ENCODE assay signal across 8 cellular contexts in the genomic region with DNA sequence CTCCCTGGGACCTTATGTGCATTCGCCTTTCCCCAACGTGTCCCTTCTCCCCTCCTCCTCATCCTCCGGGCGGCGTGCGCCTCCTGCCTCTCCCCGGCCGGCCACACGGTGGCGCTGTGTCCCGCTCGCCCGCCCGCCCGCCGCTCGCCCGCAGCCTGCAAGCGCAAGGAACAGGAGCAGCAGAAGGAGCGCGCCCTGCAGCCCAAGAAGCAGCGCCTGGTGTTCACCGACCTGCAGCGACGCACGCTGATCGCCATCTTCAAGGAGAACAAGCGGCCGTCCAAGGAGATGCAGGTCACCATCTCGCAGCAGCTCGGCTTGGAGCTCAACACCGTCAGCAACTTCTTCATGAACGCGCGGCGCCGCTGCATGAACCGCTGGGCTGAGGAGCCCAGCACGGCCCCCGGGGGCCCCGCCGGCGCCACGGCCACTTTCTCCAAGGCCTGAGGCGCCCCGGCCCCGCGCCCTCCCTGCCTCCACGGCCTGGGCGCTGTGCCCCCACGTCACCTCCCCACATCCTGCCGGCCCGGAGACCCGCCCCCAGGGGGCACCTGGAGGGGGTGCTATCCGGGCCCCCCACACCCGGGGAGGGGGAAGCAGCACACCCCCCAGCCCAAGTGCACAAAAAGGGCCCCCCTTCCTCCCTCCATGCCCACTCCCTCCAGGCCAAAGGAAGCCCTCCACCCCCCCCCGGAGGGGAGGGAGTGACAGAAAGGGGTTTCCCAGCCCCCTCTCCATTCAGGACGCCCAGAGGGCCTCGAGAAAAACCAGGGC. TPM values are rescaled to one million over a fixed set of nuclear protein-coding genes. Genes with fewer than 3 reads are reported as not detected.
A peak's percentile ranks its signal among the peaks of the same experiment; 100 is the strongest.
DNase-seq lines count a peak whose midpoint lies in the region; ATAC-seq and TF ChIP-seq lines count a peak whose summit lies in the region.

No MANE protein-coding gene starts in this region.

- no peaks in the 10 kb centered on the region for H4K20me1 ChIP-seq in fibroblast of lung (ENCODE audit: control insufficient read depth, extremely low read depth, insufficient read depth, low read length)

- TF ChIP-seq CTCF in left ventricle myocardium inferior (IDR thresholded peaks at IDR 0.05; ENCODE audit: borderline replicate concordance) (peak; percentile 42), fibroblast of lung (conservative IDR thresholded peaks at IDR 0.05 in 1 of 2, IDR thresholded peaks at IDR 0.05 in 1 of 2; ENCODE audit: low read depth in 1 of 2, low read length in 2 of 2) (peak; percentile 19 to 29), tibial nerve (IDR thresholded peaks at IDR 0.05) (peak in 3 of 5 experiments; percentile 14 to 27 (median 20)), ovary (IDR thresholded peaks at IDR 0.05) (no peak)

- WGBS in tibial nerve, 2 donors, result 6 to 9% methylated on average over 30 to 58 of the region's 59 CpGs
- 5 to 7% (median 6%) methylated on average over 50 to 59 of the region's 59 CpGs for WGBS in ovary, 3 donors

- TF ChIP-seq EP300 in tibial nerve (IDR thresholded peaks at IDR 0.05) (no peak), ovary (IDR thresholded peaks at IDR 0.05) (no peak)

- H3K79me2 ChIP-seq in fibroblast of lung (ENCODE audit: control insufficient read depth, insufficient read depth, low read length), result no peaks in the 10 kb centered on the region

- no peak for DNase-seq in left ventricle myocardium inferior
- DNase-seq in left cardiac atrium, result no peak
- peak; percentile 71 for DNase-seq in OCI-M1 (lab: John Stamatoyannopoulos, UW)
- no peak for DNase-seq in fibroblast of lung (ENCODE audit: low read depth in 2 of 2)
- no peak for DNase-seq in tibial nerve (ENCODE audit: low spot score in 2 of 2)
- no peak for DNase-seq in ovary

- H3K27ac ChIP-seq in left ventricle myocardium inferior (replicated peaks) (no peak overlapping the region), fibroblast of lung (ENCODE audit: insufficient read depth, low read length) (no peak overlapping the region), tibial nerve (no peak overlapping the region), ovary (no peak overlapping the region)

- H3K9me3 ChIP-seq in left ventricle myocardium inferior (replicated peaks), result peaks cover 23% of the 10 kb centered on the region
- H3K9me3 ChIP-seq in fibroblast of lung (ENCODE audit: control insufficient read depth, insufficient read depth, low read depth, low read length), result no peaks in the 10 kb centered on the region
- H3K9me3 ChIP-seq in tibial nerve, result peaks cover 0 to 35% (median 8%) of the 10 kb centered on the region in 4 donors
- H3K9me3 ChIP-seq in ovary, result peaks cover 0 to 26% of the 10 kb centered on the region in 2 donors

- peaks cover 97% of the 10 kb centered on the region for H3K27me3 ChIP-seq in left ventricle myocardium inferior (ENCODE audit: low read depth)
- H3K27me3 ChIP-seq in fibroblast of lung (ENCODE audit: control insufficient read depth, insufficient read depth, low read length), result peaks cover 25% of the 10 kb centered on the region
- H3K27me3 ChIP-seq in tibial nerve, result peaks cover 2 to 96% of the 10 kb centered on the region in 2 donors
- H3K27me3 ChIP-seq in ovary, result peaks cover 5% of the 10 kb centered on the region

- no peak overlapping the region for H3K9ac ChIP-seq in fibroblast of lung (ENCODE audit: insufficient read depth, low read length)

- no peak overlapping the region for H3K4me3 ChIP-seq in left ventricle myocardium inferior
- H3K4me3 ChIP-seq in fibroblast of lung (replicated peaks in 1 of 4; ENCODE audit: control extremely low read depth in 1 of 4, insufficient read depth in 1 of 4, low read depth in 3 of 4, low read length in 4 of 4), result no peak overlapping the region
- H3K4me3 ChIP-seq in tibial nerve, result no peak overlapping the region
- no peak overlapping the region for H3K4me3 ChIP-seq in ovary

- intact Hi-C loops in left ventricle myocardium inferior (cut with micrococcal nuclease) (no loop called here), left cardiac atrium (cut with DNase I) (no loop called here), ovary (cut with DNase I) (no loop called here)

- H3K36me3 ChIP-seq in left ventricle myocardium inferior, result no peaks in the 10 kb centered on the region
- H3K36me3 ChIP-seq in fibroblast of lung (ENCODE audit: control insufficient read depth, insufficient read depth, low read length), result no peaks in the 10 kb centered on the region
- peaks cover 0 to 6% (median 0%) of the 10 kb centered on the region in 3 donors for H3K36me3 ChIP-seq in tibial nerve
- H3K36me3 ChIP-seq in ovary, result no peaks in the 10 kb centered on the region

- no peak overlapping the region for H3K4me2 ChIP-seq in fibroblast of lung (ENCODE audit: extremely low read depth, insufficient read depth, low read length)

- no peak overlapping the region for H2AFZ ChIP-seq in fibroblast of lung (ENCODE audit: low read length)

- H3K4me1 ChIP-seq in left ventricle myocardium inferior, result peaks cover 11% of the 10 kb centered on the region
- H3K4me1 ChIP-seq in fibroblast of lung (ENCODE audit: control insufficient read depth, extremely low read depth, insufficient read depth, low read length), result no peaks in the 10 kb centered on the region
- H3K4me1 ChIP-seq in tibial nerve, result peaks cover 0 to 21% (median 0%) of the 10 kb centered on the region in 4 donors
- no peaks in the 10 kb centered on the region for H3K4me1 ChIP-seq in ovary (ENCODE audit: insufficient read depth)

- TF ChIP-seq POLR2A in tibial nerve (IDR thresholded peaks at IDR 0.05) (no peak), ovary (IDR thresholded peaks at IDR 0.05) (no peak)

- ATAC-seq in left cardiac atrium, result no peak
- no peak for ATAC-seq in GM21390 (IDR thresholded peaks at IDR 0.05; ENCODE audit: unreplicated experiment)
- ATAC-seq in GM19351 (IDR thresholded peaks at IDR 0.05; ENCODE audit: unreplicated experiment), result no peak

RNA-seq across cellular contexts. Expression of gene ONECUT3, which starts 21.9 kb away (rescaled TPM):
- not detected for total RNA-seq in left ventricle myocardium inferior
- not detected for total RNA-seq in left cardiac atrium
- total RNA-seq in fibroblast of lung, result not detected in 2 replicates
- not detected in 2 replicates for polyA plus RNA-seq in fibroblast of lung
- not detected in 2 replicates for polyA plus RNA-seq in fibroblast of lung (2012)
- polyA minus RNA-seq in fibroblast of lung (ENCODE audit: low replicate concordance), result not detected in 2 replicates
- not detected for total RNA-seq in tibial nerve
- under 1 TPM in 1 of 7 donors, not detected in 6; 0.05 TPM for total RNA-seq in ovary
- not detected for polyA plus RNA-seq in ovary

RNA-seq across cellular contexts. Expression of gene ATP8B3, which starts 36.9 kb away (rescaled TPM):
- total RNA-seq in left ventricle myocardium inferior, result 0.41 TPM
- total RNA-seq in left cardiac atrium, result 1 to 10 TPM in 1 of 2 donors, under 1 TPM in 1; 0.52 to 1.6 TPM
- 1.3 and 3.0 TPM in 2 replicates for total RNA-seq in fibroblast of lung
- polyA plus RNA-seq in fibroblast of lung, result 2.3 and 3.5 TPM in 2 replicates
- polyA plus RNA-seq in fibroblast of lung (2012), result 2.2 and 2.6 TPM in 2 replicates
- polyA minus RNA-seq in fibroblast of lung (ENCODE audit: low replicate concordance), result 3.9 and 6.0 TPM in 2 replicates
- 1 to 10 TPM in 2 of 4 donors, under 1 TPM in 2; 0.21 to 2.4 (median 1.2) TPM for total RNA-seq in tibial nerve
- 1 to 10 TPM in 5 of 7 donors, under 1 TPM in 2; 0.72 to 3.2 (median 2.1) TPM for total RNA-seq in ovary
- 1 to 10 TPM in 1 of 2 donors, under 1 TPM in 1; 0.91 to 1.5 TPM for polyA plus RNA-seq in ovary

Comparison
In these comparisons a context has a peak if more than half of its experiments do, and no peak if none do; other contexts are left out.
1. CTCF ChIP-seq: peak in left ventricle myocardium inferior (single experiment), fibroblast of lung (2 of 2) and tibial nerve (3 of 5); none in ovary (0 of 3).